In genomic region chr18:35516789-35517188, GRCh38 we compare ENCODE assay signal across 27 cellular contexts.
"Had no signal": no experiment of that assay in that cellular context is flagged by ENCODE, and none has a peak within 500 bp of the region (broad histone marks: within the 10 kb centered on the region; RNA-seq: fewer than 3 reads in every experiment).

No MANE protein-coding gene starts in this region.

- H3K36me3 Mint-ChIP-seq: naive thymus-derived CD8-positive, alpha-beta T cell; neural progenitor cell; T-cell had no signal

- H3K4me3 Mint-ChIP-seq: activated B cell treated with CpG ODN at 0.5 μM for 24 hours; activated CD8-positive, alpha-beta T cell treated with anti-CD3 and anti-CD28 coated beads for 36 hours; activated T-cell treated with anti-CD3 and anti-CD28 coated beads, Interleukin-2, amount 50 U/mL, for 4 hours; activated T-helper 17 cell treated with anti-CD3 and anti-CD28 coated beads, Interleukin-2, amount 50 U/mL, for 72 hours; naive thymus-derived CD8-positive, alpha-beta T cell; neural progenitor cell; T-cell; T-helper 2 cell treated with Interferon-gamma antibody and Interleukin-4, amounts not matched to agents 5 μg/mL and 100 μg/mL, for 36 hours had no signal

- H3K27ac ChIP-seq: epithelial cell of prostate, neural progenitor cell, right lobe of liver, thyroid gland had no signal

- H3K4me1 ChIP-seq: right lobe of liver had no signal

- H3K9me3 Mint-ChIP-seq: activated B cell treated with CpG ODN at 0.5 μM for 24 hours; activated CD8-positive, alpha-beta T cell treated with anti-CD3 and anti-CD28 coated beads for 36 hours; activated T-cell treated with anti-CD3 and anti-CD28 coated beads, Interleukin-2, amount 50 U/mL, for 4 hours; activated T-helper 17 cell treated with anti-CD3 and anti-CD28 coated beads, Interleukin-2, amount 50 U/mL, for 72 hours; naive thymus-derived CD8-positive, alpha-beta T cell; neural progenitor cell; T-cell; T-helper 2 cell treated with Interferon-gamma antibody and Interleukin-4, amounts not matched to agents 5 μg/mL and 100 μg/mL, for 36 hours had no signal

- H3K27ac Mint-ChIP-seq: activated B cell treated with CpG ODN at 0.5 μM for 24 hours; activated CD8-positive, alpha-beta T cell treated with anti-CD3 and anti-CD28 coated beads for 36 hours; activated T-helper 17 cell treated with anti-CD3 and anti-CD28 coated beads, Interleukin-2, amount 50 U/mL, for 72 hours; neural progenitor cell; T-cell; T-helper 2 cell treated with Interferon-gamma antibody and Interleukin-4, amounts not matched to agents 5 μg/mL and 100 μg/mL, for 36 hours had no signal

- H3K9me3 ChIP-seq: esophagus squamous epithelium, right lobe of liver, thyroid gland had no signal

- H3K36me3 ChIP-seq: brain microvascular endothelial cell, esophagus squamous epithelium, neural progenitor cell, right lobe of liver, thyroid gland had no signal

- H3K4me1 Mint-ChIP-seq: activated T-helper 17 cell treated with anti-CD3 and anti-CD28 coated beads, Interleukin-2, amount 50 U/mL, for 72 hours; T-cell had no signal

- H3K27me3 ChIP-seq: brain microvascular endothelial cell, esophagus squamous epithelium, neural progenitor cell, right lobe of liver, thyroid gland had no signal

- H3K4me3 ChIP-seq: esophagus squamous epithelium, neural progenitor cell, right lobe of liver, thyroid gland had no signal

- H3K4me2 ChIP-seq: neural progenitor cell had no signal

- H3K9ac ChIP-seq: neural progenitor cell had no signal

- DNase-seq: activated B cell treated with CpG ODN at 0.5 μM for 24 hours; activated CD4-positive, alpha-beta T cell treated with anti-CD3 and anti-CD28 coated beads, Interleukin-2, amount 50 U/mL, for 1 hour; activated CD8-positive, alpha-beta T cell treated with anti-CD3 and anti-CD28 coated beads for 36 hours; activated gamma-delta T cell treated with Interleukin-2 at 50 U/mL for 16 hours; activated naive CD4-positive, alpha-beta T cell treated with anti-CD3 and anti-CD28 coated beads, Interleukin-2, amount 50 U/mL, for 16 hours; activated T-cell treated with anti-CD3 and anti-CD28 coated beads, Interleukin-2, amount 50 U/mL, for 4 hours; amniotic stem cell; brain microvascular endothelial cell; central memory CD4-positive, alpha-beta T cell; effector CD8-positive, alpha-beta T cell; esophagus squamous epithelium; foreskin melanocyte; hippocampal formation; left cardiac atrium; naive thymus-derived CD8-positive, alpha-beta T cell; occipital lobe; posterior cingulate gyrus; right lobe of liver; stimulated activated CD4-positive, alpha-beta T cell treated with anti-CD3 and anti-CD28 coated beads, Interleukin-12 subunit alpha, Interleukin-12 subunit beta, amount 100 ng/mL, for 4 hours; stimulated activated CD4-positive, alpha-beta T cell treated with anti-CD3 and anti-CD28 coated beads, Interleukin-4, amount 100 ng/mL, for 1 hour; stimulated activated naive CD8-positive, alpha-beta T cell treated with anti-CD3 and anti-CD28 coated beads, Interleukin-15, Interleukin-2, amounts not matched to agents 100 U/mL and 50 U/mL, for 24 hours; T-cell; thyroid gland had no signal

- H3K27me3 Mint-ChIP-seq: activated B cell treated with CpG ODN at 0.5 μM for 24 hours; activated CD8-positive, alpha-beta T cell treated with anti-CD3 and anti-CD28 coated beads for 36 hours; naive thymus-derived CD8-positive, alpha-beta T cell; T-cell had no signal

- ATAC-seq: activated CD8-positive, alpha-beta T cell treated with anti-CD3 and anti-CD28 coated beads for 36 hours; activated T-cell treated with anti-CD3 and anti-CD28 coated beads, Interleukin-2, amount 50 U/mL, for 4 hours; activated T-helper 17 cell treated with anti-CD3 and anti-CD28 coated beads, Interleukin-2, amount 50 U/mL, for 72 hours; left cardiac atrium; naive thymus-derived CD8-positive, alpha-beta T cell; right lobe of liver; stimulated activated naive CD8-positive, alpha-beta T cell treated with anti-CD3 and anti-CD28 coated beads, Interleukin-15, Interleukin-2, amounts not matched to agents 100 U/mL and 50 U/mL, for 24 hours; T-cell had no signal
